ENCODE assay signal across 8 cellular contexts in genomic region chr16:20385844-20386832, GRCh38. TPM values are rescaled to one million over a fixed set of nuclear protein-coding genes. Genes with fewer than 3 reads are reported as not detected.
A peak's percentile ranks its signal among the peaks of the same experiment; 100 is the strongest.
DNase-seq lines count a peak whose midpoint lies in the region; ATAC-seq and TF ChIP-seq lines count a peak whose summit lies in the region.

No MANE protein-coding gene starts in this region.

- H3K4me3 ChIP-seq in esophagus squamous epithelium = no peak overlapping the region

- 25 to 26% methylated on average over 18 to 26 of the region's 30 CpGs for WGBS in esophagus squamous epithelium, 2 donors

- peak; percentile 46 to 83 (median 70) for TF ChIP-seq CTCF in esophagus squamous epithelium (IDR thresholded peaks at IDR 0.05)

- peak; percentile 57 for DNase-seq in ACHN
- peak; percentile 36 for DNase-seq in GM19238 (ENCODE audit: insufficient read length, low spot score)
- peak; percentile 42 for DNase-seq in NCI-H460 (ENCODE audit: extremely low read depth, low read depth)
- peak; percentile 24 for DNase-seq in activated T-cell treated with anti-CD3 and anti-CD28 coated beads for 24 hours (ENCODE audit: low read depth)
- no peak for DNase-seq in esophagus squamous epithelium (lab: John Stamatoyannopoulos, UW)
- peak; percentile 64 for DNase-seq in mucosa of gallbladder (ENCODE audit: low spot score)
- DNase-seq in substantia nigra (lab: John Stamatoyannopoulos, UW) = peak in 44 of 49 donors; percentile 4 to 71 (median 42)

- ATAC-seq in GM19035 (IDR thresholded peaks at IDR 0.05; ENCODE audit: unreplicated experiment) = no peak

- no peaks in the 10 kb centered on the region for H3K36me3 ChIP-seq in esophagus squamous epithelium

- in situ Hi-C loops in ACHN (cut with HindIII; ENCODE audit: low pct_ligation_motif_present, low pct_unique_long_range_greater_than_20kb, low sequenced_read_pairs) = no loop called here

- intact Hi-C loops in esophagus squamous epithelium (cut with DNase I) = loop anchor here (5.0 to 10.0 kb wide), 3 partner anchors 329 to 489 kb away; no protein-coding TSS in a partner anchor

- peaks cover 0 to 10% (median 0%) of the 10 kb centered on the region in 3 donors for H3K4me1 ChIP-seq in esophagus squamous epithelium

- H3K9me3 ChIP-seq in esophagus squamous epithelium = no peaks in the 10 kb centered on the region

- TF ChIP-seq POLR2A in esophagus squamous epithelium (IDR thresholded peaks at IDR 0.05) = no peak

- peaks cover 0 to 20% (median 0%) of the 10 kb centered on the region in 4 donors for H3K27me3 ChIP-seq in esophagus squamous epithelium

- H3K27ac ChIP-seq in esophagus squamous epithelium = no peak overlapping the region
- peak overlapping the region; percentile 53 for H3K27ac ChIP-seq in substantia nigra (ENCODE audit: low read depth, low read length, poor library complexity, severe bottlenecking)

RNA-seq across cellular contexts. Expression of gene PDILT, which starts 18.4 kb away (rescaled TPM):
- total RNA-seq in NCI-H460 (2014; rRNA removed; shearing (Covaris generic)) = not detected in 2 replicates
- polyA plus RNA-seq in NCI-H460 (2014; cell fraction: nucleus; rRNA removed) = not detected in 2 replicates
- total RNA-seq in esophagus squamous epithelium = not detected
- not detected for total RNA-seq in mucosa of gallbladder

RNA-seq across cellular contexts. Expression of gene ACSM5, which starts 23.2 kb away (rescaled TPM):
- total RNA-seq in NCI-H460 (2014; rRNA removed; shearing (Covaris generic)) = not detected in 2 replicates
- polyA plus RNA-seq in NCI-H460 (2014; cell fraction: nucleus; rRNA removed) = not detected in 2 replicates
- 1 to 10 TPM in 1 of 4 donors, under 1 TPM in 1, not detected in 2; 1.00 to 4.8 TPM for total RNA-seq in esophagus squamous epithelium
- 2.6 TPM for total RNA-seq in mucosa of gallbladder

RNA-seq across cellular contexts. Expression of gene UMOD, which starts 33.6 kb away (rescaled TPM):
- not detected in 2 replicates for total RNA-seq in NCI-H460 (2014; rRNA removed; shearing (Covaris generic))
- not detected in 2 replicates for polyA plus RNA-seq in NCI-H460 (2014; cell fraction: nucleus; rRNA removed)
- total RNA-seq in esophagus squamous epithelium (not detected), mucosa of gallbladder (0.60 TPM)

RNA-seq across cellular contexts. Expression of gene GP2, which starts 58.8 kb away (rescaled TPM):
- not detected in 2 replicates for total RNA-seq in NCI-H460 (2014; rRNA removed; shearing (Covaris generic))
- polyA plus RNA-seq in NCI-H460 (2014; cell fraction: nucleus; rRNA removed) = not detected in 2 replicates
- total RNA-seq in esophagus squamous epithelium (not detected), mucosa of gallbladder (558 TPM)
